Comparison of ENCODE assay signal across 18 cellular contexts in the genomic region with DNA sequence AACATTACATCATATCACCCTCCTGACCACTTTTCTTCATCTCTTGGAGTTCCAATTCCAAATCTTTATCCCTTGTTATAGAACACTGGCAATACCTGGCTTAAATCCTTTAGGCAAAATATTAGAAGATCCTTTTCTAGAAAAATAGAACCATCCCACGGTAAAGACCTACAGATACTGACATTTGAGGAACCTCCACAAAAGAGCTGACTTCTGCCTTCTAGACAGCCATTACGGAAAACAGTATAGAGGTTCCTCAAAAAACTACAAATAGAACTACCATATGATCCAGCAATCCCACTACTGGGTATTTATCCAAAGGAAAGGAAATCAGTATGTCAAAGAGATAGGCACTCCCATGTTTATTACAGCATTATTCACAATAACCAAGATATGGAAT.
"Had no signal": no experiment of that assay in that cellular context is flagged by ENCODE, and none has a peak within 500 bp of the region (broad histone marks: within the 10 kb centered on the region; RNA-seq: fewer than 3 reads in every experiment).

No MANE protein-coding gene starts in this region.

- H3K36me3 Mint-ChIP-seq: natural killer cell had no signal

- H3K9me3 ChIP-seq: ovary, tibial nerve had no signal

- DNase-seq: cerebellar nuclear complex; effector CD8-positive, alpha-beta T cell; foreskin melanocyte; head of caudate nucleus; mammary epithelial cell; natural killer cell; nucleus accumbens; ovary; right cardiac atrium; small intestine; stimulated activated CD4-positive, alpha-beta T cell treated with anti-CD3 and anti-CD28 coated beads, Interleukin-12 subunit alpha, Interleukin-12 subunit beta, amount 100 ng/mL, for 4 hours; stimulated activated CD4-positive, alpha-beta T cell treated with anti-CD3 and anti-CD28 coated beads, Interleukin-2, amount 100 ng/mL, for 48 hours had no signal

- ATAC-seq: natural killer cell, right cardiac atrium had no signal

- H3K4me3 ChIP-seq: hepatocyte, ovary, tibial nerve had no signal

- H3K9me3 Mint-ChIP-seq: natural killer cell; stimulated activated naive CD8-positive, alpha-beta T cell treated with anti-CD3 and anti-CD28 coated beads, Interleukin-15, Interleukin-2, amounts not matched to agents 100 ng/mL and 50 ng/mL, for 24 hours had no signal

- FAIRE-seq: colon, small intestine had no signal

- H3K4me3 Mint-ChIP-seq: natural killer cell; neural crest cell; stimulated activated naive CD8-positive, alpha-beta T cell treated with anti-CD3 and anti-CD28 coated beads, Interleukin-15, Interleukin-2, amounts not matched to agents 100 ng/mL and 50 ng/mL, for 24 hours had no signal

- H3K27me3 ChIP-seq: hepatocyte, ovary, tibial nerve had no signal

- H3K36me3 ChIP-seq: ovary, tibial nerve had no signal

- H3K27ac Mint-ChIP-seq: natural killer cell; progenitor cell of endocrine pancreas; stimulated activated naive CD8-positive, alpha-beta T cell treated with anti-CD3 and anti-CD28 coated beads, Interleukin-15, Interleukin-2, amounts not matched to agents 100 ng/mL and 50 ng/mL, for 24 hours had no signal

- H3K27ac ChIP-seq: hepatocyte, ovary, tibial nerve had no signal

- H3K27me3 Mint-ChIP-seq: progenitor cell of endocrine pancreas; stimulated activated naive CD8-positive, alpha-beta T cell treated with anti-CD3 and anti-CD28 coated beads, Interleukin-15, Interleukin-2, amounts not matched to agents 100 ng/mL and 50 ng/mL, for 24 hours had no signal
